In genomic region chr15:78316211-78317077, GRCh38 we compare ENCODE assay signal across 11 cellular contexts. TPM values are rescaled to one million over a fixed set of nuclear protein-coding genes. Genes with fewer than 3 reads are reported as not detected.
DNase-seq lines count a peak whose midpoint lies in the region; ATAC-seq, FAIRE-seq and TF ChIP-seq lines count a peak whose summit lies in the region.
"Had no signal": no experiment of that assay in that cellular context is flagged by ENCODE, and none has a peak within 500 bp of the region (broad histone marks: within the 10 kb centered on the region; RNA-seq: fewer than 3 reads in every experiment).

No MANE protein-coding gene starts in this region.

- no peak for TF ChIP-seq CTCF in osteoblast (IDR thresholded peaks at IDR 0.05; ENCODE audit: extremely low read depth, low read depth, low read length)

- no peak overlapping the region for H3K4me2 ChIP-seq in osteoblast (ENCODE audit: insufficient read depth, low read length)

- no peak overlapping the region for H3K4me3 ChIP-seq in osteoblast (ENCODE audit: insufficient read depth, low read length)

- ATAC-seq in GM18873 (IDR thresholded peaks at IDR 0.05; ENCODE audit: low FRiP score, unreplicated experiment), result peak; percentile 60

- DNase-seq in NCI-H1436 treated with DMSO at 0.1 percent for 48 hours (lab: John Stamatoyannopoulos, UW), result peak; percentile 29
- peak; percentile 56 to 69 for DNase-seq in frontal cortex (ENCODE audit: low spot score in 2 of 2)
- DNase-seq in osteoblast (ENCODE audit: insufficient read length, low spot score, missing footprints), result peak; percentile 21
- DNase-seq in KG1 (lab: John Stamatoyannopoulos, UW), result no peak
- no peak for DNase-seq in activated CD4-positive, alpha-beta T cell treated with anti-CD3 and anti-CD28 coated beads for 48 hours
- DNase-seq in DMS153 treated with DMSO at 0.1 percent for 48 hours (lab: John Stamatoyannopoulos, UW; ENCODE audit: unreplicated experiment), result no peak
- no peak for DNase-seq in SIG-M5 (lab: John Stamatoyannopoulos, UW)
- DNase-seq: effector memory CD4-positive, alpha-beta T cell; NCI-H1694 treated with DMSO at 0.1 percent for 48 hours had no signal

- no peak for FAIRE-seq in frontal cortex (lab: Jason Lieb, UNC)

- no peaks in the 10 kb centered on the region for H3K4me1 ChIP-seq in osteoblast (ENCODE audit: insufficient read depth, low read length)

- H4K20me1 ChIP-seq in osteoblast (ENCODE audit: insufficient read depth, low read length), result no peaks in the 10 kb centered on the region

- no peaks in the 10 kb centered on the region for H3K9me3 ChIP-seq in osteoblast (ENCODE audit: low read depth, low read length)

- no peaks in the 10 kb centered on the region for H3K36me3 ChIP-seq in osteoblast (ENCODE audit: insufficient read depth, low read length)

- H2AFZ ChIP-seq in osteoblast (ENCODE audit: low read length), result no peak overlapping the region

- no peaks in the 10 kb centered on the region for H3K79me2 ChIP-seq in osteoblast (ENCODE audit: insufficient read depth, low read length)

- H3K27me3 ChIP-seq in osteoblast (ENCODE audit: insufficient read depth, low read length), result peaks cover 19% of the 10 kb centered on the region

- no peak overlapping the region for H3K27ac ChIP-seq in osteoblast (ENCODE audit: low read depth, low read length)

RNA-seq across cellular contexts. Expression of gene SKIC8, which starts 17.0 kb away (rescaled TPM):
- total RNA-seq in frontal cortex (53.0 TPM), osteoblast (62.6 and 64.8 TPM in 2 replicates)

RNA-seq across cellular contexts. Expression of gene CRABP1, which starts 23.7 kb away (rescaled TPM):
- total RNA-seq in frontal cortex, result 13.9 TPM
- total RNA-seq in osteoblast, result not detected in 2 replicates
- total RNA-seq: T-helper 1 cell treated with Interleukin-12 subunit alpha and Interleukin-12 subunit beta and Interleukin-4 antibody, amounts not matched to agents 30 ng/mL and 1 ng/mL, for 36 hours had no signal

RNA-seq across cellular contexts. Expression of gene DNAJA4, which starts 52.1 kb away (rescaled TPM):
- total RNA-seq in frontal cortex (29.8 TPM), osteoblast (2.1 and 2.2 TPM in 2 replicates)

Comparison
In these comparisons a context has a peak if more than half of its experiments do, and no peak if none do; other contexts are left out.
1. DNase-seq: peak in NCI-H1436 treated with DMSO at 0.1 percent for 48 hours (single experiment), frontal cortex (2 of 2) and osteoblast (single experiment); none in KG1 (single experiment), activated CD4-positive, alpha-beta T cell treated with anti-CD3 and anti-CD28 coated beads for 48 hours (single experiment), DMS153 treated with DMSO at 0.1 percent for 48 hours (single experiment) and SIG-M5 (single experiment).
2. RNA of gene CRABP1, which starts 23.7 kb away (total RNA-seq): 13.9 TPM in frontal cortex (single experiment); not detected in osteoblast; every median in the first group is over 10 times any median in the second.